In genomic region chr17:42979511-42980273, GRCh38 we compare ENCODE assay signal across 7 cellular contexts. TPM values are rescaled to one million over a fixed set of nuclear protein-coding genes. Genes with fewer than 3 reads are reported as not detected.
A peak's percentile ranks its signal among the peaks of the same experiment; 100 is the strongest.
DNase-seq lines count a peak whose midpoint lies in the region; ATAC-seq and TF ChIP-seq lines count a peak whose summit lies in the region.

TSS of gene PTGES3L (minus strand) at chr17:42980080. CDS start at chr17:42980053, 27 bp downstream.

- DNase-seq in GDM1 (lab: John Stamatoyannopoulos, UW) = peak; percentile 30
- peak; percentile 79 for DNase-seq in NCI-H748 (lab: John Stamatoyannopoulos, UW; ENCODE audit: unreplicated experiment)
- peak; percentile 54 for DNase-seq in adipocyte (ENCODE audit: low read depth)
- DNase-seq in left ventricle myocardium inferior = peak; percentile 59
- DNase-seq in prostate gland (ENCODE audit: low spot score) = peak; percentile 28

- peak within 1 kb of the TSS; percentile 90 for H3K4me3 ChIP-seq in adipocyte (ENCODE audit: low read length)
- peak within 1 kb of the TSS; percentile 83 for H3K4me3 ChIP-seq in left ventricle myocardium inferior
- peak within 1 kb of the TSS; percentile 72 to 93 for H3K4me3 ChIP-seq in prostate gland

- peak within 1 kb of the TSS; percentile 85 for H3K9ac ChIP-seq in adipocyte (ENCODE audit: low read length)

- H3K27me3 ChIP-seq in adipocyte (replicated peaks; ENCODE audit: control insufficient read depth, insufficient read depth, low read length) (no peaks in the 10 kb centered on the region), left ventricle myocardium inferior (ENCODE audit: low read depth) (no peaks in the 10 kb centered on the region), prostate gland (replicated peaks; ENCODE audit: insufficient read depth) (no peaks in the 10 kb centered on the region)

- TF ChIP-seq POLR2A in prostate gland (IDR thresholded peaks at IDR 0.05) = no peak

- intact Hi-C loops in left ventricle myocardium inferior (cut with micrococcal nuclease) (no loop called here), prostate gland (cut with DNase I) (loop anchor here (2.0 kb wide), 1 partner anchor 19 kb away; the partner anchor contains the start of gene RPL27)

- ATAC-seq in HG03108 (IDR thresholded peaks at IDR 0.05; ENCODE audit: unreplicated experiment) (peak; percentile 32), HG03025 (IDR thresholded peaks at IDR 0.05; ENCODE audit: low FRiP score, unreplicated experiment) (no peak)

- TF ChIP-seq CTCF in left ventricle myocardium inferior (IDR thresholded peaks at IDR 0.05; ENCODE audit: borderline replicate concordance) (no peak), prostate gland (IDR thresholded peaks at IDR 0.05) (no peak)

- 29% methylated on average over 21 of the region's 21 CpGs for WGBS in prostate gland

- H3K9me3 ChIP-seq in adipocyte (ENCODE audit: control insufficient read depth, low read length) (no peaks in the 10 kb centered on the region), left ventricle myocardium inferior (replicated peaks) (no peaks in the 10 kb centered on the region), prostate gland (no peaks in the 10 kb centered on the region)

- H3K36me3 ChIP-seq in adipocyte (ENCODE audit: control insufficient read depth, insufficient read depth, low read length, severe bottlenecking) = no peaks in the 10 kb centered on the region
- no peaks in the 10 kb centered on the region for H3K36me3 ChIP-seq in left ventricle myocardium inferior
- no peaks in the 10 kb centered on the region for H3K36me3 ChIP-seq in prostate gland

- peak within 1 kb of the TSS; percentile 89 for H3K27ac ChIP-seq in left ventricle myocardium inferior (replicated peaks)
- peak within 1 kb of the TSS; percentile 88 to 95 for H3K27ac ChIP-seq in prostate gland

- H3K4me1 ChIP-seq in adipocyte (ENCODE audit: control insufficient read depth, insufficient read depth, low read length) (peaks cover 23% of the 10 kb centered on the region), left ventricle myocardium inferior (peaks cover 38% of the 10 kb centered on the region), prostate gland (replicated peaks) (peaks cover 2% of the 10 kb centered on the region)

RNA-seq across cellular contexts. Expression of gene PTGES3L, which starts in this region (rescaled TPM):
- total RNA-seq in left ventricle myocardium inferior (37.9 TPM), prostate gland (1 to 10 TPM; 3.4 to 3.9 TPM)

Comparison
In these comparisons a context has a peak if more than half of its experiments do, and no peak if none do; other contexts are left out.
1. DNase-seq: peak in every context shown above with its lines; median percentile 79 in NCI-H748; 59 in left ventricle myocardium inferior; 54 in adipocyte; 30 in GDM1; 28 in prostate gland.